In genomic region chr2:186422226-186422625, GRCh38 we compare ENCODE assay signal across 11 cellular contexts.
DNase-seq lines count a peak whose midpoint lies in the region; ATAC-seq, FAIRE-seq and TF ChIP-seq lines count a peak whose summit lies in the region.
"Had no signal": no experiment of that assay in that cellular context is flagged by ENCODE, and none has a peak within 500 bp of the region (broad histone marks: within the 10 kb centered on the region; RNA-seq: fewer than 3 reads in every experiment).

No MANE protein-coding gene starts in this region.

- CTCF ChIA-PET in endothelial cell of umbilical vein (lab: Charles Lee): no interaction called here

- no peaks in the 10 kb centered on the region for H3K9me3 ChIP-seq in endothelial cell of umbilical vein (replicated peaks; ENCODE audit: control insufficient read depth, insufficient read depth, low read length)
- H3K9me3 ChIP-seq in mucosa of descending colon: no peaks in the 10 kb centered on the region
- H3K9me3 ChIP-seq: sigmoid colon had no signal

- H3K4me3 ChIP-seq in AG10803 (ENCODE audit: low read length): no peak overlapping the region
- no peak overlapping the region for H3K4me3 ChIP-seq in NB4 (ENCODE audit: low read depth, low read length)
- H3K4me3 ChIP-seq in endothelial cell of umbilical vein (replicated peaks in 1 of 3; ENCODE audit: insufficient read depth in 1 of 3, low read depth in 1 of 3, low read length in 3 of 3): no peak overlapping the region
- no peak overlapping the region for H3K4me3 ChIP-seq in mucosa of descending colon
- H3K4me3 ChIP-seq: sigmoid colon had no signal

- TF ChIP-seq POLR2A in NB4 (IDR thresholded peaks at IDR 0.05; ENCODE audit: extremely low read depth, insufficient read length) (no peak), endothelial cell of umbilical vein (IDR thresholded peaks at IDR 0.05; ENCODE audit: low read depth, low read length) (no peak)

- peak; percentile 51 for ATAC-seq in mucosa of descending colon

- no peaks in the 10 kb centered on the region for H3K36me3 ChIP-seq in endothelial cell of umbilical vein (ENCODE audit: control insufficient read depth in 2 of 2, extremely low read depth in 1 of 2, insufficient read depth in 2 of 2, low read length in 2 of 2)
- H3K36me3 ChIP-seq in mucosa of descending colon (ENCODE audit: low read depth): no peaks in the 10 kb centered on the region
- H3K36me3 ChIP-seq: sigmoid colon had no signal

- H2AFZ ChIP-seq in endothelial cell of umbilical vein (ENCODE audit: low read depth, low read length): no peak overlapping the region

- TF ChIP-seq CTCF in AG10803 (conservative IDR thresholded peaks at IDR 0.05; ENCODE audit: low read length) (no peak), NB4 (IDR thresholded peaks at IDR 0.05; ENCODE audit: low read depth, low read length) (no peak), endothelial cell of umbilical vein (IDR thresholded peaks at IDR 0.05; ENCODE audit: extremely low read depth in 1 of 2, insufficient read depth in 1 of 2, low read depth in 1 of 2, low read length in 2 of 2) (no peak), mucosa of descending colon (IDR thresholded peaks at IDR 0.05) (no peak)

- BruUV-seq in endothelial cell of umbilical vein (replicated peaks; lab: Mats Ljungman, UMichigan): no TSS peak

- H3K27ac ChIP-seq in endothelial cell of umbilical vein (ENCODE audit: insufficient read depth, low read depth, low read length): no peak overlapping the region
- H3K27ac ChIP-seq: sigmoid colon had no signal

- H3K4me2 ChIP-seq in endothelial cell of umbilical vein (ENCODE audit: insufficient read depth, low read length): no peak overlapping the region

- dilution Hi-C loops in endothelial cell of umbilical vein (cut with MboI; ENCODE audit: extremely low pct_ligation_motif_present, low sequenced_read_pairs): no loop called here

- no peaks in the 10 kb centered on the region for H3K27me3 ChIP-seq in endothelial cell of umbilical vein (ENCODE audit: control insufficient read depth in 2 of 2, insufficient read depth in 2 of 2, low read length in 2 of 2)
- H3K27me3 ChIP-seq: sigmoid colon had no signal

- H3K79me2 ChIP-seq in endothelial cell of umbilical vein (ENCODE audit: control insufficient read depth, insufficient read depth, low read length): no peaks in the 10 kb centered on the region

- DNase-seq in AG10803 (ENCODE audit: low read depth) (peak; percentile 95), NB4 (ENCODE audit: low read depth) (peak; percentile 34), endothelial cell of umbilical vein (ENCODE audit: low read depth, low spot score) (no peak), mucosa of descending colon (no peak), ecto neural progenitor cell (ENCODE audit: low spot score) (no peak)
- no peak for DNase-seq in activated CD4-positive, alpha-beta T cell treated with anti-CD3 and anti-CD28 coated beads for 4 hours
- no peak for DNase-seq in stimulated activated CD4-positive, alpha-beta T cell treated with anti-CD3 and anti-CD28 coated beads, Interleukin-15, amount 100 ng/mL, for 24 hours
- DNase-seq in activated naive CD4-positive, alpha-beta T cell (lab: John Stamatoyannopoulos, UW): no peak
- DNase-seq: Calu3, Karpas-422, sigmoid colon had no signal

- intact Hi-C loops in endothelial cell of umbilical vein (cut with micrococcal nuclease) (no loop called here), mucosa of descending colon (cut with DNase I, micrococcal nuclease) (no loop called here)

- no peak overlapping the region for H3K9ac ChIP-seq in endothelial cell of umbilical vein (replicated peaks; ENCODE audit: extremely low read depth, insufficient read depth, low read length)

- no peaks in the 10 kb centered on the region for H3K9me1 ChIP-seq in endothelial cell of umbilical vein (replicated peaks; ENCODE audit: control insufficient read depth, extremely low read depth, insufficient read depth, low read length)

- POLR2A ChIA-PET in endothelial cell of umbilical vein (lab: Charles Lee): no interaction called here

- FAIRE-seq in endothelial cell of umbilical vein (lab: Jason Lieb, UNC): peak; percentile 55

- H3K4me1 ChIP-seq in endothelial cell of umbilical vein (ENCODE audit: control insufficient read depth, extremely low read depth, insufficient read depth, low read length): no peaks in the 10 kb centered on the region
- H3K4me1 ChIP-seq in mucosa of descending colon (ENCODE audit: low read depth): peaks cover 11% of the 10 kb centered on the region

- no peaks in the 10 kb centered on the region for H4K20me1 ChIP-seq in endothelial cell of umbilical vein (replicated peaks; ENCODE audit: control insufficient read depth, extremely low read depth, insufficient read depth, low read length)

TF ChIP-seq in endothelial cell of umbilical vein, 7 proteins besides CTCF, POLR2A, EP300 and RAD21:
- TF ChIP-seq EZH2 (IDR thresholded peaks at IDR 0.05; ENCODE audit: borderline replicate concordance, low read depth, low read length, severe bottlenecking): no peak
- no peak for TF ChIP-seq FOS (IDR thresholded peaks at IDR 0.05; ENCODE audit: borderline replicate concordance, insufficient read depth, low read length)
- TF ChIP-seq GATA2 (IDR thresholded peaks at IDR 0.05; ENCODE audit: insufficient read depth, insufficient read length, low read depth, low read length): no peak
- TF ChIP-seq MYC (IDR thresholded peaks at IDR 0.05; ENCODE audit: low read depth, low read length): no peak
- no peak for TF ChIP-seq JUN (IDR thresholded peaks at IDR 0.05; ENCODE audit: borderline replicate concordance, insufficient read depth, insufficient read length, low read depth)
- TF ChIP-seq MAX (IDR thresholded peaks at IDR 0.05; ENCODE audit: insufficient read depth, insufficient read length): no peak
- TF ChIP-seq POLR2AphosphoS5 (IDR thresholded peaks at IDR 0.05; ENCODE audit: insufficient read depth, low read depth, low read length): no peak

Comparison
In these comparisons a context has a peak if more than half of its experiments do, and no peak if none do; other contexts are left out.
1. DNase-seq: peak in AG10803 (single experiment) and NB4 (single experiment); none in endothelial cell of umbilical vein (single experiment), mucosa of descending colon (0 of 3), activated CD4-positive, alpha-beta T cell treated with anti-CD3 and anti-CD28 coated beads for 4 hours (0 of 2), stimulated activated CD4-positive, alpha-beta T cell treated with anti-CD3 and anti-CD28 coated beads, Interleukin-15, amount 100 ng/mL, for 24 hours (single experiment), ecto neural progenitor cell (single experiment) and activated naive CD4-positive, alpha-beta T cell (0 of 4).